ENCODE assay signal across 1 cellular context in genomic region chr9:129258124-129258822, GRCh38.
TF ChIP-seq lines count a peak whose summit lies in the region.

No MANE protein-coding gene starts in this region.

TF ChIP-seq in K562, 482 proteins besides CTCF, POLR2A, EP300 and RAD21 (continued from another document and continues in another):
- TF ChIP-seq IRF1 (CRISPR knock-in tag; IDR thresholded peaks at IDR 0.05; ENCODE audit: borderline replicate concordance) (no peak), TARDBP (IDR thresholded peaks at IDR 0.05) (no peak), ELF2 (CRISPR knock-in tag; IDR thresholded peaks at IDR 0.05) (no peak), NCOA2 (IDR thresholded peaks at IDR 0.05; ENCODE audit: partially characterized antibody in 2 of 2) (no peak), THRA (IDR thresholded peaks at IDR 0.05) (no peak), NFIC (IDR thresholded peaks at IDR 0.05) (no peak), NFXL1 (CRISPR knock-in tag; IDR thresholded peaks at IDR 0.05) (no peak), HMBOX1 (IDR thresholded peaks at IDR 0.05) (no peak), CC2D1A (IDR thresholded peaks at IDR 0.05) (no peak), CSDE1 (IDR thresholded peaks at IDR 0.05) (peak in 1 of 2 experiments; percentile 97; a peak in 2 of 4 replicates), GATA2 (CRISPR knock-in tag; IDR thresholded peaks at IDR 0.05) (no peak), TCF3 (CRISPR knock-in tag; IDR thresholded peaks at IDR 0.05) (no peak), MCM7 (IDR thresholded peaks at IDR 0.05) (no peak), NBN (IDR thresholded peaks at IDR 0.05; ENCODE audit: low read depth) (no peak), ARID1B (IDR thresholded peaks at IDR 0.05) (no peak), SMAD1 (IDR thresholded peaks at IDR 0.05; ENCODE audit: low read depth, low read length, partially characterized antibody) (no peak), THRB (CRISPR knock-in tag; conservative IDR thresholded peaks at IDR 0.05) (no peak), ZNF780A (CRISPR knock-in tag; IDR thresholded peaks at IDR 0.05) (no peak), ZBTB11 (CRISPR knock-in tag; IDR thresholded peaks at IDR 0.05) (no peak), ZNF79 (CRISPR knock-in tag; IDR thresholded peaks at IDR 0.05; ENCODE audit: low read depth) (no peak), SRSF1 (IDR thresholded peaks at IDR 0.05; ENCODE audit: low read depth, low read length) (no peak), NR1H2 (CRISPR knock-in tag; IDR thresholded peaks at IDR 0.05) (no peak), CREB3L1 (IDR thresholded peaks at IDR 0.05; ENCODE audit: borderline replicate concordance, low read depth) (no peak), FIP1L1 (IDR thresholded peaks at IDR 0.05; ENCODE audit: low read depth, low read length, poor library complexity, severe bottlenecking) (no peak), ZBTB8A (IDR thresholded peaks at IDR 0.05; ENCODE audit: partially characterized antibody) (no peak), E2F6 (IDR thresholded peaks at IDR 0.05; ENCODE audit: borderline replicate concordance in 1 of 2, extremely low read depth in 1 of 2, insufficient read depth in 1 of 2, insufficient read length in 1 of 2, low read depth in 1 of 2, low read length in 1 of 2, poor library complexity in 1 of 2, severe bottlenecking in 1 of 2) (peak; percentile 96 to 99), MTA2 (IDR thresholded peaks at IDR 0.05; ENCODE audit: low read depth) (no peak), MYNN (IDR thresholded peaks at IDR 0.05) (no peak), MYNN (CRISPR knock-in tag; IDR thresholded peaks at IDR 0.05) (no peak), ESRRB (CRISPR knock-in tag; IDR thresholded peaks at IDR 0.05; ENCODE audit: borderline replicate concordance) (no peak), USF1 (CRISPR knock-in tag; IDR thresholded peaks at IDR 0.05) (peak; percentile 87), ZNF639 (CRISPR knock-in tag; conservative IDR thresholded peaks at IDR 0.05 in 1 of 2, IDR thresholded peaks at IDR 0.05 in 1 of 2) (no peak), PHB (CRISPR knock-in tag; IDR thresholded peaks at IDR 0.05) (no peak), GTF2F1 (IDR thresholded peaks at IDR 0.05; ENCODE audit: low read depth, low read length) (no peak), OTX1 (CRISPR knock-in tag; IDR thresholded peaks at IDR 0.05) (no peak), JUNB (CRISPR knock-in tag; conservative IDR thresholded peaks at IDR 0.05) (no peak), CREB1 (IDR thresholded peaks at IDR 0.05) (peak; percentile 77), CREB1 (CRISPR knock-in tag; IDR thresholded peaks at IDR 0.05) (peak; percentile 67; the same call in 1 of the 2 replicates), ZNF263 (CRISPR knock-in tag; IDR thresholded peaks at IDR 0.05; ENCODE audit: borderline replicate concordance) (no peak; the same call in 1 of the 2 replicates), HDAC3 (IDR thresholded peaks at IDR 0.05; ENCODE audit: borderline replicate concordance, partially characterized antibody) (no peak), KLF16 (IDR thresholded peaks at IDR 0.05) (0 out of 2 replicates have a peak, but pooled peaks have one; percentile 11), IRF2 (CRISPR knock-in tag; IDR thresholded peaks at IDR 0.05) (no peak), CBX8 (IDR thresholded peaks at IDR 0.05; ENCODE audit: borderline replicate concordance, extremely low read depth, low read depth, low read length, poor library complexity, severe bottlenecking) (no peak), ZNF277 (CRISPR knock-in tag; IDR thresholded peaks at IDR 0.05; ENCODE audit: borderline replicate concordance) (no peak), HNRNPK (IDR thresholded peaks at IDR 0.05; ENCODE audit: low read depth, low read length, poor library complexity, severe bottlenecking) (no peak), ZC3H11A (IDR thresholded peaks at IDR 0.05; ENCODE audit: low read depth, low read length) (no peak), ZNF551 (CRISPR knock-in tag; IDR thresholded peaks at IDR 0.05) (no peak), CUX1 (CRISPR knock-in tag; IDR thresholded peaks at IDR 0.05) (no peak)
